8 cellular contexts compared by ENCODE assay signal in genomic region chr5:142578161-142578830, GRCh38.
"Had no signal": no experiment of that assay in that cellular context is flagged by ENCODE, and none has a peak within 500 bp of the region (broad histone marks: within the 10 kb centered on the region; RNA-seq: fewer than 3 reads in every experiment).

No MANE protein-coding gene starts in this region.

- H2AFZ ChIP-seq: GM23338 had no signal

- H3K27ac ChIP-seq: HL-60 had no signal

- ATAC-seq: GM23338, HepG2 had no signal

- H3K4me3 ChIP-seq: GM23338 had no signal

- FAIRE-seq: H1, H54, HepG2 had no signal

- DNase-seq: H9, HCEC 1CT, HFFc6 had no signal

- H3K4me2 ChIP-seq: GM23338 had no signal
